1 cellular context compared by ENCODE assay signal in the genomic region with DNA sequence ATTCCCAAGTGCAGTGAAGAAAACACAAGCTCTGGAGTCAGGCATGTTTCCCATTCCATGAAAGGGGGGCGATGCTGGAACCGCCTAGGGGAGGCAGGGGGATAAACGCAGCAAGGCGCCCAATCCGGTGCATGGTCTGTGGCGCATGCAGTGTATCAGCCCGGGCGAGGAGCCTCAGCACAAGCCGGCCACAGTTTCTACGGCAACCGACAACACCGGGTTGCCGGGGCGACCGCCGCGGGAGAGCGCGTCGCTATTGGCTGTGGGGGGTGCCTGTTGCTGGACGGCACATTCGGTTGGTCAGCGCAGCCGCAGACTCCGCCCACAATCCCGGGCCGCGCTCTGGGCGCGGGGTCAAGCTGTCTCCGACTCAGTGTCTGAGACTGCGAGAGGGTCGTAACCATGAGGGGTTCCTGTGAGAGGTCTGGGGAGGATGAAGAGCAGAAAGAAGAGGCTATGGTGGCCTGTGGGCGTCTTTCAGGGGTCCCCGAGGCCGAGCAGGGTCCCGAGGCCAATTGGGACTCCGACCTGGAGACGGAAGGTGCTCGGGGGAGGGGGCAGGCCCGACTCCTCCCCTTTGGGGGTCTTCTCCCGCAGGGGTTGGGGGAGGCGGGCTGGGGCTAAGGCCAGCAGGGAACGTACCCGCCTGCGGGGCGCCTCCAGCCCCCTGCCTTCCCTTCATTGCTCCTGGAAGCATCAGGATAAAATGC.
TF ChIP-seq lines count a peak whose summit lies in the region.

A gene with protein sequence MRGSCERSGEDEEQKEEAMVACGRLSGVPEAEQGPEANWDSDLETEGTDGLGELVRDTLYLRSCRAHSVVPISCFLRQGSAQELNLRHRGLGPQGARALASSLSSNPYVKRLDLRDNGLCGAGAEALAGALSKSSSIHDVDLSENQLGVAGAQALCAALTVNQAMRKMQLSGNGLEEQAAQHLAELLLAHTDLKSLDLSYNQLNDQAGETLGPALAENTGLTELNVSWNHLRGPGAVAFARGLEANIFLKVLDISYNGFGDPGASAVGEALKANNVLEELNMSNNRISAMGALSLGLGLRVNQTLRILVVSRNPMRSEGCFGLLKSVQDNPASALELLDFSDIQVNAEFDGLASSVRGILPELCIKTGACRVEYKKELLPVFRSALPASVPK (plus strand): TSS at position 362 of the 710 bp plus-strand sequence. CDS start 41 bp downstream, at position 403.

TF ChIP-seq in endothelial cell of umbilical vein, 7 proteins besides CTCF, POLR2A, EP300 and RAD21 (continued from another document):
- TF ChIP-seq, protein P1, sequence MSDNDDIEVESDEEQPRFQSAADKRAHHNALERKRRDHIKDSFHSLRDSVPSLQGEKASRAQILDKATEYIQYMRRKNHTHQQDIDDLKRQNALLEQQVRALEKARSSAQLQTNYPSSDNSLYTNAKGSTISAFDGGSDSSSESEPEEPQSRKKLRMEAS (IDR thresholded peaks at IDR 0.05; ENCODE audit: insufficient read depth, insufficient read length): peak; percentile 66
